ENCODE assay signal across 15 cellular contexts in the genomic region with DNA sequence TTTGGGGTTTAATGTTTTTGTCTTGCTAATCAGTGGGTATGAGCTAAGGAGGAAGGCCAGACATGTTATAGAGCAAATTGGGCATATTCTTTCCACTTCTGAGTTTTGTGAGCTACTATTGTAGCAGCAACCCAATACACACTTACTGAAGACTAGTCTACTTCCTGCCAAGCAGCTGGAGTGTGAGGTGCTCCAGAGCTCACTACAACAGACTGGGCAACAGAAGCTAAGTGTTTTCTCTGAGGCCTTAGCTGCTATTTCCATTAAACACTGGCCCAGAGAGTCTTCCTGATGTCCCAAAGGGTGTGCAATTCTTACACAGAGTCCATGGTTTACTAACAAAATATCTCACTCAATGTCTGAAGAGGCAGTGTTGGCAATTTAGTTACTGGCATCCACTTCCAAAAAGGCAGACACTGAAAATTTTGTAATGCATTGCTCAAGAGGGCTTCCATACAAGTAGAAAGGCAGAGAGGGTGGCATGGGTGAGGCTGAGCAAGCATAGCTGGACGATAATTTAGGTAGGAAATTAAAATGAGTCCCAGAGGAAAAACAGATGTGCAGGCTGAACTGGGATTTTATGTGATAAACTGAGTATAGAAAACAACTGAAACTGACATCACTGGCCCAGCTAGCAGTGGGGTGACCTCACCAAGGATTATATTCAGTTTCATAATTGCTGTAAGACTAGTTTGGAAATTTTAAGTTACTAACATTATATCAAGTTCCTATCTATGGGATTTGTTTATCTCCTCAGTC.
DNase-seq lines count a peak whose midpoint lies in the region; ATAC-seq, FAIRE-seq and TF ChIP-seq lines count a peak whose summit lies in the region.
"Had no signal": no experiment of that assay in that cellular context is flagged by ENCODE, and none has a peak within 500 bp of the region (broad histone marks: within the 10 kb centered on the region; RNA-seq: fewer than 3 reads in every experiment).

No MANE protein-coding gene starts in this region.

- no peaks in the 10 kb centered on the region for H3K27me3 ChIP-seq in effector memory CD4-positive, alpha-beta T cell (replicated peaks; ENCODE audit: control insufficient read depth, insufficient read depth, low read length, poor library complexity, severe bottlenecking)
- H3K27me3 ChIP-seq in brain microvascular endothelial cell (replicated peaks) (no peaks in the 10 kb centered on the region), small intestine (ENCODE audit: control insufficient read depth in 2 of 2, insufficient read depth in 2 of 2, low read length in 2 of 2) (no peaks in the 10 kb centered on the region)
- H3K27me3 ChIP-seq: tibial nerve had no signal

- peak; percentile 49 for ATAC-seq in HG03432 (IDR thresholded peaks at IDR 0.05; ENCODE audit: unreplicated experiment)
- ATAC-seq: Panc1 had no signal

- H3K4me1 ChIP-seq in effector memory CD4-positive, alpha-beta T cell (ENCODE audit: control insufficient read depth, insufficient read depth, low read length, poor library complexity, severe bottlenecking), result no peaks in the 10 kb centered on the region
- no peaks in the 10 kb centered on the region for H3K4me1 ChIP-seq in small intestine (ENCODE audit: control insufficient read depth in 2 of 2, insufficient read depth in 1 of 2, low read depth in 1 of 2, low read length in 1 of 2)
- H3K4me1 ChIP-seq: tibial nerve had no signal

- H3K9me3 ChIP-seq in effector memory CD4-positive, alpha-beta T cell (ENCODE audit: control insufficient read depth, low read length), result no peaks in the 10 kb centered on the region
- no peaks in the 10 kb centered on the region for H3K9me3 ChIP-seq in small intestine (ENCODE audit: control insufficient read depth, low read depth)
- H3K9me3 ChIP-seq: tibial nerve had no signal

- no peak overlapping the region for H3K4me3 ChIP-seq in fibroblast of mammary gland (ENCODE audit: control insufficient read depth, low read depth, low read length)
- H3K4me3 ChIP-seq in skeletal muscle cell (ENCODE audit: low read depth, low read length), result no peak overlapping the region
- no peak overlapping the region for H3K4me3 ChIP-seq in effector memory CD4-positive, alpha-beta T cell (ENCODE audit: insufficient read depth, low read depth, low read length, poor library complexity, severe bottlenecking)
- H3K4me3 ChIP-seq in brain microvascular endothelial cell (ENCODE audit: low read depth, low read length), result no peak overlapping the region
- H3K4me3 ChIP-seq in small intestine (ENCODE audit: low read depth in 1 of 2, low read length in 2 of 2), result no peak overlapping the region
- H3K4me3 ChIP-seq: smooth muscle cell, tibial nerve had no signal

- 61 to 81% (median 73%) methylated on average over 1 of the region's 1 CpG for WGBS in small intestine, 3 donors

- in situ Hi-C loops in brain microvascular endothelial cell (cut with HindIII; ENCODE audit: low pct_ligation_motif_present, low sequenced_read_pairs), result no loop called here

- TF ChIP-seq CTCF in fibroblast of mammary gland (conservative IDR thresholded peaks at IDR 0.05; ENCODE audit: control insufficient read depth, insufficient read depth, low read depth, low read length) (no peak), brain microvascular endothelial cell (IDR thresholded peaks at IDR 0.05; ENCODE audit: low read depth, low read length, missing control alignments) (no peak)

- no peak for FAIRE-seq in small intestine (lab: Jason Lieb, UNC)
- FAIRE-seq: kidney had no signal

- DNase-seq in NCI-H510A treated with DMSO at 0.1 percent for 48 hours (lab: John Stamatoyannopoulos, UW) (peak; percentile 12), NCI-H510A (lab: John Stamatoyannopoulos, UW) (no peak), fibroblast of mammary gland (ENCODE audit: low read depth) (peak; percentile 24), skeletal muscle cell (ENCODE audit: low read depth) (peak; percentile 0), brain microvascular endothelial cell (no peak), small intestine (no peak)
- no peak for DNase-seq in effector memory CD4-positive, alpha-beta T cell
- DNase-seq: activated naive CD8-positive, alpha-beta T cell treated with anti-CD3 and anti-CD28 coated beads, Interleukin-2, amount 10 ng/mL, durations not matched to agents 7 days and 5 days; KBM-7; kidney; NCI-H2081 treated with DMSO at 0.1 percent for 48 hours had no signal

- H3K36me3 ChIP-seq in effector memory CD4-positive, alpha-beta T cell (ENCODE audit: control insufficient read depth, insufficient read depth, low read length), result no peaks in the 10 kb centered on the region
- H3K36me3 ChIP-seq in brain microvascular endothelial cell (replicated peaks), result no peaks in the 10 kb centered on the region
- H3K36me3 ChIP-seq in small intestine (ENCODE audit: control insufficient read depth in 2 of 2, insufficient read depth in 2 of 2, low read length in 2 of 2), result no peaks in the 10 kb centered on the region

- H3K27ac ChIP-seq in effector memory CD4-positive, alpha-beta T cell (ENCODE audit: insufficient read depth, low read length, poor library complexity, severe bottlenecking), result no peak overlapping the region
- H3K27ac ChIP-seq in brain microvascular endothelial cell (no peak overlapping the region), small intestine (ENCODE audit: low read depth in 1 of 2, low read length in 1 of 2) (no peak overlapping the region)

Comparison
In these comparisons a context has a peak if more than half of its experiments do, and no peak if none do; other contexts are left out.
1. DNase-seq: peak in NCI-H510A treated with DMSO at 0.1 percent for 48 hours (single experiment), fibroblast of mammary gland (single experiment) and skeletal muscle cell (single experiment); none in NCI-H510A (single experiment), effector memory CD4-positive, alpha-beta T cell (0 of 3), brain microvascular endothelial cell (single experiment) and small intestine (single experiment).